Comparison of ENCODE assay signal across 26 cellular contexts in the genomic region with DNA sequence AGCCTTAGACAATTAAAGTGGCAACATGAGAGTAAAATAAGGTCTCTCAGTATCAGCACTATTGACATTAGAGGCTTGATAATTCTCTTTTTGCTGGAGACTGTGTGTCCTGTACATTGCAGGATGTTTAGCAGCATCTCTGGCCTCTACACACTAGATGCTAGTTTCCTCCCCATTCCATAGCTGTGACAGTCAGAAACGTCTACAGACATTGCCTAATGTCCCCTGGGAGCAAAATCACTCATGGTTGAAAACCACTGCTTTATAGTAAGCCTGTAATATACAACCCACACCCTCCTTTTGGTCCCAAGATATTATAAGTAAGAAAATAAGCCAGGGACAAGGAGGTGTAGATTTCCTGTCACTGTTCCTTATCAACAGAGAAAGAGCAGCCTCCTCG.
A peak's percentile ranks its signal among the peaks of the same experiment; 100 is the strongest.
DNase-seq lines count a peak whose midpoint lies in the region; ATAC-seq and TF ChIP-seq lines count a peak whose summit lies in the region.
"Had no signal": no experiment of that assay in that cellular context is flagged by ENCODE, and none has a peak within 500 bp of the region (broad histone marks: within the 10 kb centered on the region; RNA-seq: fewer than 3 reads in every experiment).

No MANE protein-coding gene starts in this region.

- H3K27ac Mint-ChIP-seq in WTC11 (no peak overlapping the region), nephron progenitor cell (no peak overlapping the region)
- H3K27ac Mint-ChIP-seq: activated CD4-positive, alpha-beta T cell treated with anti-CD3 and anti-CD28 coated beads for 36 hours; activated naive CD4-positive, alpha-beta T cell treated with anti-CD3 and anti-CD28 coated beads, Interleukin-2, amount 10 ng/mL, durations not matched to agents 7 days and 5 days; activated T-cell treated with anti-CD3 and anti-CD28 coated beads, Interleukin-2, amount 50 U/mL, for 72 hours; CD4-positive, CD25-positive, alpha-beta regulatory T cell; GM23338; stimulated activated naive CD8-positive, alpha-beta T cell treated with anti-CD3 and anti-CD28 coated beads, Interleukin-15, amount 100 ng/mL, for 72 hours had no signal

- no peak overlapping the region for H3K4me2 ChIP-seq in mesenchymal stem cell (ENCODE audit: low read length, poor library complexity, severe bottlenecking)
- H3K4me2 ChIP-seq: A549, GM23338 had no signal

- H3K4ac ChIP-seq in mesenchymal stem cell (ENCODE audit: low read depth in 1 of 2, low read length in 2 of 2): no peak overlapping the region

- no peak overlapping the region for H3K14ac ChIP-seq in mesenchymal stem cell (ENCODE audit: low read length in 2 of 2)

- H3K27ac ChIP-seq in mesenchymal stem cell (ENCODE audit: low read length, poor library complexity, severe bottlenecking): no peak overlapping the region
- H3K27ac ChIP-seq: A549, ascending aorta, Peyer's patch, transverse colon had no signal

- H3K27me3 ChIP-seq in mesenchymal stem cell (ENCODE audit: control insufficient read depth in 1 of 2, insufficient read depth in 1 of 2, low read length in 2 of 2): no peaks in the 10 kb centered on the region
- H3K27me3 ChIP-seq: ascending aorta, Peyer's patch, transverse colon had no signal

- no peak for ATAC-seq in GM18870 (IDR thresholded peaks at IDR 0.05; ENCODE audit: unreplicated experiment)
- ATAC-seq in WTC11: no peak
- ATAC-seq in HG03442 (IDR thresholded peaks at IDR 0.05; ENCODE audit: unreplicated experiment): no peak
- ATAC-seq: A549; activated CD4-positive, alpha-beta T cell treated with anti-CD3 and anti-CD28 coated beads for 36 hours; activated T-cell treated with anti-CD3 and anti-CD28 coated beads, Interleukin-2, amount 50 U/mL, for 72 hours; GM23338; stimulated activated naive CD8-positive, alpha-beta T cell treated with anti-CD3 and anti-CD28 coated beads, Interleukin-15, amount 100 ng/mL, for 72 hours had no signal

- H2AFZ ChIP-seq in mesenchymal stem cell (ENCODE audit: low read depth, low read length): no peak overlapping the region
- H2AFZ ChIP-seq: GM23338 had no signal

- WGBS in mesenchymal stem cell: 0% methylated on average over 1 of the region's 2 CpGs

- no peak overlapping the region for H3K9ac ChIP-seq in mesenchymal stem cell (ENCODE audit: low read length)

- no peak overlapping the region for H2AK5ac ChIP-seq in mesenchymal stem cell (ENCODE audit: low read length, severe bottlenecking)

- H3K9me3 ChIP-seq in mesenchymal stem cell (ENCODE audit: control insufficient read depth, low read length): no peaks in the 10 kb centered on the region
- H3K9me3 ChIP-seq: A549, ascending aorta, Peyer's patch, transverse colon had no signal

- peak; percentile 26 for DNase-seq in AG04449 (ENCODE audit: low read depth, low spot score)
- DNase-seq in GM04504 (ENCODE audit: low read depth): peak; percentile 39
- DNase-seq in amniotic epithelial cell (ENCODE audit: low read depth): peak; percentile 6
- peak; percentile 19 for DNase-seq in mesenchymal stem cell
- no peak for DNase-seq in WTC11 (ENCODE audit: low spot score)
- no peak for DNase-seq in nephron progenitor cell
- DNase-seq: activated CD4-positive, alpha-beta T cell treated with anti-CD3 and anti-CD28 coated beads for 36 hours; activated naive CD4-positive, alpha-beta T cell treated with anti-CD3 and anti-CD28 coated beads, Interleukin-2, amount 10 ng/mL, durations not matched to agents 7 days and 5 days; activated T-cell treated with anti-CD3 and anti-CD28 coated beads, Interleukin-2, amount 50 U/mL, for 72 hours; CD4-positive, CD25-positive, alpha-beta regulatory T cell; effector memory CD4-positive, alpha-beta T cell; glutamatergic neuron; NCI-H1417; NCI-H510A; NK-92 treated with Interleukin-12 subunit alpha and Interleukin-12 subunit beta, amount 100 ng/mL, for 24 hours; occipital lobe; Peyer's patch; stimulated activated CD4-positive, alpha-beta T cell treated with anti-CD3 and anti-CD28 coated beads, Interleukin-12 subunit alpha, Interleukin-12 subunit beta, amount 100 ng/mL, for 4 hours; stimulated activated CD4-positive, alpha-beta T cell treated with anti-CD3 and anti-CD28 coated beads, Interleukin-4, amount 100 ng/mL, for 4 hours; stimulated activated naive CD8-positive, alpha-beta T cell treated with anti-CD3 and anti-CD28 coated beads, Interleukin-15, amount 100 ng/mL, for 72 hours; transverse colon had no signal

- no peak overlapping the region for H2BK5ac ChIP-seq in mesenchymal stem cell (ENCODE audit: low read depth, low read length, poor library complexity, severe bottlenecking)

- peaks cover 31% of the 10 kb centered on the region for H3K4me1 Mint-ChIP-seq in WTC11
- no peaks in the 10 kb centered on the region for H3K4me1 Mint-ChIP-seq in nephron progenitor cell
- H3K4me1 Mint-ChIP-seq: activated CD4-positive, alpha-beta T cell treated with anti-CD3 and anti-CD28 coated beads for 36 hours; activated naive CD4-positive, alpha-beta T cell treated with anti-CD3 and anti-CD28 coated beads, Interleukin-2, amount 10 ng/mL, durations not matched to agents 7 days and 5 days; CD4-positive, CD25-positive, alpha-beta regulatory T cell; stimulated activated naive CD8-positive, alpha-beta T cell treated with anti-CD3 and anti-CD28 coated beads, Interleukin-15, amount 100 ng/mL, for 72 hours had no signal

- H3K36me3 Mint-ChIP-seq in WTC11 (peaks cover 5% of the 10 kb centered on the region), nephron progenitor cell (ENCODE audit: low read depth) (no peaks in the 10 kb centered on the region)
- H3K36me3 Mint-ChIP-seq: activated naive CD4-positive, alpha-beta T cell treated with anti-CD3 and anti-CD28 coated beads, Interleukin-2, amount 10 ng/mL, durations not matched to agents 7 days and 5 days; CD4-positive, CD25-positive, alpha-beta regulatory T cell had no signal

- POLR2A ChIA-PET in AG04449 (lab: Yijun Ruan, JAX) (no interaction called here), WTC11 (lab: Charles Lee) (no interaction called here)

- no peak overlapping the region for H3K23ac ChIP-seq in mesenchymal stem cell (ENCODE audit: low read length in 2 of 2)

- H3K36me3 ChIP-seq in mesenchymal stem cell (ENCODE audit: control insufficient read depth in 1 of 2, insufficient read depth in 2 of 2, low read depth in 1 of 2, low read length in 2 of 2): no peaks in the 10 kb centered on the region
- H3K36me3 ChIP-seq: ascending aorta, Peyer's patch, transverse colon had no signal

- H2BK15ac ChIP-seq in mesenchymal stem cell (ENCODE audit: low read depth, poor library complexity, severe bottlenecking): no peak overlapping the region

- CTCF ChIA-PET in AG04449 (lab: Yijun Ruan, JAX) (no interaction called here), WTC11 (lab: Charles Lee) (no interaction called here)

- H2BK120ac ChIP-seq in mesenchymal stem cell (ENCODE audit: low read depth, low read length): no peak overlapping the region

- H3K9me3 Mint-ChIP-seq in WTC11 (peaks cover 5% of the 10 kb centered on the region; the same call in 1 of the 2 replicates), nephron progenitor cell (peaks cover 27% of the 10 kb centered on the region)
- H3K9me3 Mint-ChIP-seq: activated naive CD4-positive, alpha-beta T cell treated with anti-CD3 and anti-CD28 coated beads, Interleukin-2, amount 10 ng/mL, durations not matched to agents 7 days and 5 days; activated T-cell treated with anti-CD3 and anti-CD28 coated beads, Interleukin-2, amount 50 U/mL, for 72 hours; GM23338; stimulated activated naive CD8-positive, alpha-beta T cell treated with anti-CD3 and anti-CD28 coated beads, Interleukin-15, amount 100 ng/mL, for 72 hours had no signal

- TF ChIP-seq CTCF in AG04449 (IDR thresholded peaks at IDR 0.05; ENCODE audit: insufficient read depth, low read length, missing control alignments) (no peak), WTC11 (IDR thresholded peaks at IDR 0.05) (no peak), nephron progenitor cell (IDR thresholded peaks at IDR 0.05) (no peak)

- H3K27me3 Mint-ChIP-seq in WTC11 (ENCODE audit: low read depth): no peaks in the 10 kb centered on the region
- H3K27me3 Mint-ChIP-seq in nephron progenitor cell (ENCODE audit: low read depth, poor library complexity): no peaks in the 10 kb centered on the region
- H3K27me3 Mint-ChIP-seq: activated CD4-positive, alpha-beta T cell treated with anti-CD3 and anti-CD28 coated beads for 36 hours; activated naive CD4-positive, alpha-beta T cell treated with anti-CD3 and anti-CD28 coated beads, Interleukin-2, amount 10 ng/mL, durations not matched to agents 7 days and 5 days; CD4-positive, CD25-positive, alpha-beta regulatory T cell; stimulated activated naive CD8-positive, alpha-beta T cell treated with anti-CD3 and anti-CD28 coated beads, Interleukin-15, amount 100 ng/mL, for 72 hours had no signal

- H4K91ac ChIP-seq in mesenchymal stem cell (ENCODE audit: low read length): no peak overlapping the region

- no peak overlapping the region for H3K18ac ChIP-seq in mesenchymal stem cell (ENCODE audit: low read depth in 1 of 2, low read length in 2 of 2)

- no peak overlapping the region for H2BK12ac ChIP-seq in mesenchymal stem cell (ENCODE audit: low read length in 2 of 2)

- no peaks in the 10 kb centered on the region for H3K79me1 ChIP-seq in mesenchymal stem cell (replicated peaks; ENCODE audit: low read length, poor library complexity, severe bottlenecking)

- no peaks in the 10 kb centered on the region for H3K4me1 ChIP-seq in mesenchymal stem cell (ENCODE audit: control insufficient read depth, insufficient read depth, low read depth, low read length)
- H3K4me1 ChIP-seq: ascending aorta, Peyer's patch, transverse colon had no signal

- H3K4me3 ChIP-seq in AG04449 (ENCODE audit: low read depth, low read length): no peak overlapping the region
- H3K4me3 ChIP-seq in mesenchymal stem cell (ENCODE audit: insufficient read depth in 1 of 2, low read depth in 1 of 2, low read length in 2 of 2): no peak overlapping the region
- H3K4me3 ChIP-seq: A549, ascending aorta, GM23338, Peyer's patch, transverse colon had no signal

- H3K4me3 Mint-ChIP-seq in WTC11: no peak overlapping the region
- no peak overlapping the region for H3K4me3 Mint-ChIP-seq in nephron progenitor cell
- H3K4me3 Mint-ChIP-seq: activated CD4-positive, alpha-beta T cell treated with anti-CD3 and anti-CD28 coated beads for 36 hours; activated naive CD4-positive, alpha-beta T cell treated with anti-CD3 and anti-CD28 coated beads, Interleukin-2, amount 10 ng/mL, durations not matched to agents 7 days and 5 days; activated T-cell treated with anti-CD3 and anti-CD28 coated beads, Interleukin-2, amount 50 U/mL, for 72 hours; CD4-positive, CD25-positive, alpha-beta regulatory T cell; GM23338; stimulated activated naive CD8-positive, alpha-beta T cell treated with anti-CD3 and anti-CD28 coated beads, Interleukin-15, amount 100 ng/mL, for 72 hours had no signal

- H4K8ac ChIP-seq in mesenchymal stem cell (ENCODE audit: low read length): no peak overlapping the region

TF ChIP-seq in WTC11, 78 proteins besides CTCF, POLR2A, EP300 and RAD21 (continues in another document):
- TF ChIP-seq KAT7 (CRISPR knock-in tag; IDR thresholded peaks at IDR 0.05; ENCODE audit: borderline replicate concordance): no peak

Comparison
In these comparisons a context has a peak if more than half of its experiments do, and no peak if none do; other contexts are left out.
1. DNase-seq: peak in AG04449 (single experiment), GM04504 (single experiment), amniotic epithelial cell (single experiment) and mesenchymal stem cell (single experiment); none in WTC11 (single experiment) and nephron progenitor cell (single experiment).